ENCODE assay signal across 8 cellular contexts in the genomic region with DNA sequence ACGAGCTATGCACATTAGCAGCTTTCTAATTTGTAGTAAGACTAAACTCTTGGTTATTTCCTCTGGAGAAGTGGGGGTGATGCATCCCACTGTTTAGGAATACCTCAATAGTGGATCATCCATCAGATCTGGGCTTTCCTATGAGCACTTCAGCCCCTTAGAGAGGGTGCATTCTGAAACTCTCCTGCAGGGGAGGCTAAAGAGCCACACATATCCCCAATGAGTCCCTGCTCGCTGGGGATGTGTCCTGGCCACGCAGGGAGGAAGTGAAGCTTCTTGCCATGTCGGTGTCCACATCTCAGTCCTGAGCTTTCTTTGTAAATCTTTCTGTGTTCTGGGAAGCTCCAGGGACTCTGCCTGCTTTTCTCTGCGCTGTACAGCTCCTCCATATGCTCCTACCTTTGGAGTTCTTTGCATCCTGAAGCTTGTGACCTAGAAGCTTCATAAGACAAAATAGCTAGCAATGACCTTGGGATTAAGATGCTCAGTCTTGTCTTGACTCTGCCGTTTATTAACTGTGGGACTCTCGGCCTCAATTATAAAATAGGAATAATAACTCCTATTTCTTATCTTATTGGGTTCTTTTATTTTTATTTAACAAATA. TPM values are rescaled to one million over a fixed set of nuclear protein-coding genes. Genes with fewer than 3 reads are reported as not detected.
DNase-seq lines count a peak whose midpoint lies in the region; ATAC-seq and TF ChIP-seq lines count a peak whose summit lies in the region.

No MANE protein-coding gene starts in this region.

- H3K4me3 ChIP-seq in HFF-Myc (replicated peaks; ENCODE audit: low read depth, low read length) (no peak overlapping the region), WI38 (ENCODE audit: low read depth, low read length) (no peak overlapping the region)

- DNase-seq in Right ventricle myocardium inferior (ENCODE audit: missing footprints): no peak
- DNase-seq in cardiac septum (ENCODE audit: low spot score): no peak
- peak; percentile 82 for DNase-seq in HFF-Myc (ENCODE audit: extremely low read depth, low read depth)
- DNase-seq in NCI-H1105 treated with DMSO at 0.1 percent for 48 hours (lab: John Stamatoyannopoulos, UW): peak; percentile 72
- peak; percentile 53 for DNase-seq in cerebellar cortex (ENCODE audit: low spot score)
- peak; percentile 65 for DNase-seq in left lobe of liver (ENCODE audit: low spot score)
- DNase-seq in stimulated activated CD4-positive, alpha-beta T cell treated with anti-CD3 and anti-CD28 coated beads, Interleukin-4, amount 100 ng/mL, for 48 hours (ENCODE audit: low read depth in 2 of 2): peak; percentile 52 to 54

- TF ChIP-seq CTCF in HFF-Myc (IDR thresholded peaks at IDR 0.05; ENCODE audit: low read depth, low read length, missing control alignments) (peak; percentile 97), WI38 (IDR thresholded peaks at IDR 0.05; ENCODE audit: low read depth, low read length) (peak; percentile 100)

- intact Hi-C loops in Right ventricle myocardium inferior (cut with DNase I): loop anchor here (1.0 to 2.0 kb wide), 3 partner anchors 99 to 394 kb away; no protein-coding TSS in a partner anchor
- intact Hi-C loops in cardiac septum (cut with DNase I): loop anchor here (1.0 to 2.0 kb wide), 3 partner anchors 99 to 394 kb away; no protein-coding TSS in a partner anchor

- peak; percentile 95 for ATAC-seq in Right ventricle myocardium inferior
- ATAC-seq in left lobe of liver: peak; percentile 90

RNA-seq across cellular contexts. Expression of a gene that starts 28.3 kb away (rescaled TPM):
- 129 TPM for total RNA-seq in Right ventricle myocardium inferior
- total RNA-seq in cardiac septum: 59.7 TPM
- 93.7 TPM for total RNA-seq in left lobe of liver

RNA-seq across cellular contexts. Expression of a gene that starts 48.4 kb away (rescaled TPM):
- total RNA-seq in Right ventricle myocardium inferior (1.2 TPM), cardiac septum (0.94 TPM), left lobe of liver (1.9 TPM)

Comparison
In these comparisons a context has a peak if more than half of its experiments do, and no peak if none do; other contexts are left out.
1. DNase-seq: peak in HFF-Myc (single experiment), NCI-H1105 treated with DMSO at 0.1 percent for 48 hours (single experiment), cerebellar cortex (single experiment), left lobe of liver (single experiment) and stimulated activated CD4-positive, alpha-beta T cell treated with anti-CD3 and anti-CD28 coated beads, Interleukin-4, amount 100 ng/mL, for 48 hours (2 of 2); none in Right ventricle myocardium inferior (single experiment) and cardiac septum (single experiment).